In the genomic region with DNA sequence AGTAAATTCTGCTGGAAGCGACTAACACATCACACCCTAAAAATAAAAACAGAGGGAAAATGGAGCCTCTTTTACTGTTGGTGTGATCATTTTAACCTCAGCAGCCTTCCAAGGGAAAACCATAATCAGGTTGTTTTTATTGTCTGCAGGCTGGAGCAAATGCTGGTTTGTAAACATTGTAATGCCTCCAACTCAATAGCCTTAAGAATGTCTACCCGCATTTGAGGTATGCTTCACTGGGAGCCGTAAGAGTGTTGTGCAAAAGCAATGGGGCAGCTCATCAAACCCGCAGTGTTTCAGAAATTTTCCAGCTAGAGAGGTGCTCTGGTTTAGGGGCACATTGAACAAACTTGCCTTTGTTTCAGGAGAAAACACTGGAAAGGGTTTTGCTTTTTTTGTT, we compare ENCODE assay signal across 28 cellular contexts. TPM values are rescaled to one million over a fixed set of nuclear protein-coding genes. Genes with fewer than 3 reads are reported as not detected.
DNase-seq lines count a peak whose midpoint lies in the region; ATAC-seq, FAIRE-seq and TF ChIP-seq lines count a peak whose summit lies in the region.
"Had no signal": no experiment of that assay in that cellular context is flagged by ENCODE, and none has a peak within 500 bp of the region (broad histone marks: within the 10 kb centered on the region; RNA-seq: fewer than 3 reads in every experiment).

No MANE protein-coding gene starts in this region.

- POLR2A ChIA-PET in PC-3 (lab: Charles Lee; ENCODE audit: unreplicated experiment) = interaction anchor here (0.6 kb wide), 1 partner anchor 266 kb away, joined by 9 read pairs; no protein-coding TSS in a partner anchor
- POLR2A ChIA-PET in activated CD4-positive, alpha-beta T cell treated with anti-CD3 and anti-CD28 coated beads, Interleukin-2, amount 10 ng/mL, durations not matched to agents 7 days and 5 days (lab: Charles Lee) = no interaction called here

- CTCF ChIA-PET in PC-3 (lab: Charles Lee) = no interaction called here
- CTCF ChIA-PET in activated CD4-positive, alpha-beta T cell treated with anti-CD3 and anti-CD28 coated beads, Interleukin-2, amount 10 ng/mL, durations not matched to agents 7 days and 5 days (lab: Charles Lee) = no interaction called here

- H3K9me1 ChIP-seq in keratinocyte (ENCODE audit: control insufficient read depth, extremely low read depth, insufficient read depth, low read length) = no peaks in the 10 kb centered on the region

- TF ChIP-seq CTCF in PC-3 (conservative IDR thresholded peaks at IDR 0.05; ENCODE audit: low read depth, low read length) = no peak
- no peak for TF ChIP-seq CTCF in keratinocyte (optimal IDR thresholded peaks at IDR 0.05 in 1 of 3, IDR thresholded peaks at IDR 0.05 in 1 of 3, conservative IDR thresholded peaks at IDR 0.05 in 1 of 3; ENCODE audit: extremely low read depth in 1 of 3, insufficient read depth in 2 of 3, low read length in 3 of 3)
- no peak for TF ChIP-seq CTCF in stomach (IDR thresholded peaks at IDR 0.05)

- no peak overlapping the region for H3K4me3 Mint-ChIP-seq in activated CD4-positive, alpha-beta T cell treated with anti-CD3 and anti-CD28 coated beads, Interleukin-2, amount 10 ng/mL, durations not matched to agents 7 days and 5 days
- H3K4me3 Mint-ChIP-seq: B cell; CD4-positive, CD25-positive, alpha-beta regulatory T cell had no signal

- H3K27ac Mint-ChIP-seq in activated CD4-positive, alpha-beta T cell treated with anti-CD3 and anti-CD28 coated beads, Interleukin-2, amount 10 ng/mL, durations not matched to agents 7 days and 5 days = no peak overlapping the region
- H3K27ac Mint-ChIP-seq: B cell; CD4-positive, CD25-positive, alpha-beta regulatory T cell had no signal

- H3K4me1 Mint-ChIP-seq in activated CD4-positive, alpha-beta T cell treated with anti-CD3 and anti-CD28 coated beads, Interleukin-2, amount 10 ng/mL, durations not matched to agents 7 days and 5 days = no peaks in the 10 kb centered on the region
- H3K4me1 Mint-ChIP-seq: B cell; CD4-positive, CD25-positive, alpha-beta regulatory T cell had no signal

- peak overlapping the region; percentile 57 for H3K4me2 ChIP-seq in PC-3 (ENCODE audit: low read length)
- no peak overlapping the region for H3K4me2 ChIP-seq in keratinocyte (ENCODE audit: control insufficient read depth, extremely low read depth, insufficient read depth, low read depth, low read length)

- peaks cover 24% of the 10 kb centered on the region for H3K27me3 Mint-ChIP-seq in activated CD4-positive, alpha-beta T cell treated with anti-CD3 and anti-CD28 coated beads, Interleukin-2, amount 10 ng/mL, durations not matched to agents 7 days and 5 days

- H3K36me3 ChIP-seq in H7 (replicated peaks; ENCODE audit: control insufficient read depth, insufficient read depth, low read length) = no peaks in the 10 kb centered on the region
- no peaks in the 10 kb centered on the region for H3K36me3 ChIP-seq in PC-3 (ENCODE audit: low read depth, low read length)
- no peaks in the 10 kb centered on the region for H3K36me3 ChIP-seq in keratinocyte (ENCODE audit: control insufficient read depth in 2 of 2, extremely low read depth in 1 of 2, insufficient read depth in 2 of 2, low read length in 2 of 2)
- no peaks in the 10 kb centered on the region for H3K36me3 ChIP-seq in stomach
- H3K36me3 ChIP-seq: MG63 had no signal

- no peaks in the 10 kb centered on the region for H3K79me2 ChIP-seq in PC-3 (ENCODE audit: low read length)
- no peaks in the 10 kb centered on the region for H3K79me2 ChIP-seq in keratinocyte (ENCODE audit: control insufficient read depth, insufficient read depth, low read length)

- no TSS peak for BruUV-seq in PC-3 (replicated peaks; lab: Mats Ljungman, UMichigan)

- H3K9me3 ChIP-seq in PC-3 (ENCODE audit: low read length) (no peaks in the 10 kb centered on the region), keratinocyte (ENCODE audit: control insufficient read depth, low read depth, low read length) (no peaks in the 10 kb centered on the region), stomach (no peaks in the 10 kb centered on the region)
- H3K9me3 ChIP-seq: MG63 had no signal

- dilution Hi-C loops in keratinocyte (cut with MboI; ENCODE audit: extremely low pct_ligation_motif_present, low sequenced_read_pairs) = no loop called here

- DNase-seq in H7 = peak; percentile 17
- DNase-seq in PC-3 = peak; percentile 72
- DNase-seq in keratinocyte (ENCODE audit: low read depth, low spot score) = no peak
- no peak for DNase-seq in stomach
- DNase-seq in AML-193 (lab: John Stamatoyannopoulos, UW) = no peak
- DNase-seq in activated CD4-positive, alpha-beta T cell treated with anti-CD3 and anti-CD28 coated beads, Interleukin-2, amount 10 ng/mL, durations not matched to agents 7 days and 5 days = no peak
- no peak for DNase-seq in SIG-M5 treated with dmso at 0.1 percent for 504 hours (lab: John Stamatoyannopoulos, UW; ENCODE audit: unreplicated experiment)
- DNase-seq: CD4-positive, CD25-positive, alpha-beta regulatory T cell; COR-L47; DMS153; GDM1; GM23248; KG1; MG63; NCI-H1048; NCI-H1436; NCI-H1930; NCI-H2171 treated with DMSO at 0.1 percent for 48 hours; NCI-H446; RPMI8226; SHP77 treated with DMSO at 0.1 percent for 48 hours; T-helper 1 cell had no signal

- H4K20me1 ChIP-seq in PC-3 (ENCODE audit: low read length) = no peaks in the 10 kb centered on the region
- H4K20me1 ChIP-seq in keratinocyte (ENCODE audit: control insufficient read depth, extremely low read depth, insufficient read depth, low read length) = no peaks in the 10 kb centered on the region

- no peaks in the 10 kb centered on the region for H3K9me2 ChIP-seq in PC-3 (replicated peaks; ENCODE audit: low read length)

- ATAC-seq in PC-3 (peak; percentile 83), GM18858 (IDR thresholded peaks at IDR 0.05; ENCODE audit: unreplicated experiment) (no peak)
- ATAC-seq: HCT116, HepG2 had no signal

- no peaks in the 10 kb centered on the region for H3F3A ChIP-seq in PC-3 (ENCODE audit: low read length, unreplicated experiment)

- no peaks in the 10 kb centered on the region for H3K36me3 Mint-ChIP-seq in activated CD4-positive, alpha-beta T cell treated with anti-CD3 and anti-CD28 coated beads, Interleukin-2, amount 10 ng/mL, durations not matched to agents 7 days and 5 days (ENCODE audit: low read depth)
- H3K36me3 Mint-ChIP-seq: CD4-positive, CD25-positive, alpha-beta regulatory T cell had no signal

- peaks cover 20% of the 10 kb centered on the region for H3K4me1 ChIP-seq in PC-3 (ENCODE audit: insufficient read depth, low read length)
- H3K4me1 ChIP-seq in keratinocyte (ENCODE audit: control insufficient read depth, extremely low read depth, insufficient read depth, low read length) = peaks cover 13% of the 10 kb centered on the region
- H3K4me1 ChIP-seq in stomach = peaks cover 0 to 14% (median 1%) of the 10 kb centered on the region in 4 donors

- no peak for TF ChIP-seq POLR2A in stomach (IDR thresholded peaks at IDR 0.05)

- H3K27ac ChIP-seq in PC-3 (ENCODE audit: low read length) (peak overlapping the region; percentile 14), keratinocyte (ENCODE audit: control insufficient read depth, insufficient read depth, low read length) (no peak overlapping the region), stomach (peak overlapping the region; percentile 69 to 80 (median 71))
- H3K27ac ChIP-seq: GM23248 had no signal

- H3K9me3 Mint-ChIP-seq in activated CD4-positive, alpha-beta T cell treated with anti-CD3 and anti-CD28 coated beads, Interleukin-2, amount 10 ng/mL, durations not matched to agents 7 days and 5 days = no peaks in the 10 kb centered on the region

- intact Hi-C loops in PC-3 (cut with micrococcal nuclease) = loop anchor here (2.0 to 10.0 kb wide), 2 partner anchors 18 to 276 kb away; a partner anchor contains a TSS
- intact Hi-C loops in stomach (cut with DNase I; ENCODE audit: low total_unique reads) = no loop called here

- no peak for TF ChIP-seq EP300 in stomach (IDR thresholded peaks at IDR 0.05)

- H3K27me3 ChIP-seq in H7 (ENCODE audit: control insufficient read depth, insufficient read depth, low read length) (peaks cover 1% of the 10 kb centered on the region; the same call in 1 of the 2 replicates), PC-3 (ENCODE audit: low read length) (no peaks in the 10 kb centered on the region), keratinocyte (ENCODE audit: control insufficient read depth, extremely low read depth, insufficient read depth, low read length) (no peaks in the 10 kb centered on the region), stomach (no peaks in the 10 kb centered on the region)
- H3K27me3 ChIP-seq: MG63 had no signal

- FAIRE-seq in keratinocyte (lab: Jason Lieb, UNC) = no peak
- FAIRE-seq: GM19239, HepG2 had no signal

- H3K4me3 ChIP-seq in H7 (ENCODE audit: insufficient read depth, low read depth, low read length) (no peak overlapping the region), PC-3 (ENCODE audit: low read length) (peak overlapping the region; percentile 16; the same call in 1 of the 2 replicates), keratinocyte (ENCODE audit: control insufficient read depth in 2 of 3, extremely low read depth in 1 of 3, insufficient read depth in 2 of 3, low read depth in 1 of 3, low read length in 3 of 3) (no peak overlapping the region), stomach (no peak overlapping the region)
- H3K4me3 ChIP-seq: GM23248, MG63 had no signal

- peak overlapping the region; percentile 37 for H2AFZ ChIP-seq in PC-3 (ENCODE audit: low read length)
- H2AFZ ChIP-seq in keratinocyte (ENCODE audit: control insufficient read depth, low read length) = peak overlapping the region; percentile 8
- H2AFZ ChIP-seq: GM23248 had no signal

- WGBS in stomach, 5 donors = 28 to 61% (median 44%) methylated on average over 4 of the region's 4 CpGs

- no peak overlapping the region for H3K9ac ChIP-seq in PC-3 (ENCODE audit: low read length)
- no peak overlapping the region for H3K9ac ChIP-seq in keratinocyte (ENCODE audit: control insufficient read depth, extremely low read depth, insufficient read depth, low read length)
- H3K9ac ChIP-seq: GM23248 had no signal

RNA-seq across cellular contexts. Expression of a gene that starts 17.0 kb away (rescaled TPM):
- not detected in 2 replicates for total RNA-seq in H7 (2014; rRNA removed; shearing (Covaris generic))
- 0.17 and 0.26 TPM in 2 replicates for total RNA-seq in PC-3 (2014; rRNA removed)
- polyA plus RNA-seq in keratinocyte = 0.07 to 0.21 TPM (median 0.07 TPM) in 3 replicates
- not detected for polyA plus RNA-seq in keratinocyte (2011; ENCODE audit: low read depth)
- polyA plus RNA-seq in keratinocyte (2011; cell fraction: cytosol; rRNA removed) = 0.06 and 0.13 TPM in 2 replicates
- polyA plus RNA-seq in keratinocyte (2011; cell fraction: nucleus; rRNA removed) = 0.14 and 0.29 TPM in 2 replicates
- polyA plus RNA-seq in keratinocyte (2012; ENCODE audit: low replicate concordance) = 0.08 TPM in 1 of 2 replicates, not detected in the other
- polyA minus RNA-seq in keratinocyte = not detected in 3 replicates
- not detected for polyA minus RNA-seq in keratinocyte (2011; cell fraction: cytosol; rRNA and poly(A)+ RNA removed)
- 0.21 and 0.39 TPM in 2 replicates for polyA minus RNA-seq in keratinocyte (2011; cell fraction: nucleus; rRNA and poly(A)+ RNA removed)
- total RNA-seq in stomach = 1 to 10 TPM in 2 of 5 donors, under 1 TPM in 1, not detected in 2; 0.43 to 3.5 (median 1.3) TPM
- polyA plus RNA-seq in stomach = under 1 TPM; 0.45 to 0.92 (median 0.56) TPM
- under 1 TPM; 0.50 to 0.75 TPM for total RNA-seq in activated CD4-positive, alpha-beta T cell treated with anti-CD3 and anti-CD28 coated beads, Interleukin-2, amount 10 ng/mL, durations not matched to agents 7 days and 5 days
- total RNA-seq: Daoy, HepG2 had no signal

Comparison
In these comparisons a context has a peak if more than half of its experiments do, and no peak if none do; other contexts are left out.
1. DNase-seq: peak in H7 (single experiment) and PC-3 (single experiment); none in keratinocyte (single experiment), stomach (single experiment), AML-193 (0 of 2), activated CD4-positive, alpha-beta T cell treated with anti-CD3 and anti-CD28 coated beads, Interleukin-2, amount 10 ng/mL, durations not matched to agents 7 days and 5 days (single experiment) and SIG-M5 treated with dmso at 0.1 percent for 504 hours (single experiment).